9 cellular contexts compared by ENCODE assay signal in the genomic region with DNA sequence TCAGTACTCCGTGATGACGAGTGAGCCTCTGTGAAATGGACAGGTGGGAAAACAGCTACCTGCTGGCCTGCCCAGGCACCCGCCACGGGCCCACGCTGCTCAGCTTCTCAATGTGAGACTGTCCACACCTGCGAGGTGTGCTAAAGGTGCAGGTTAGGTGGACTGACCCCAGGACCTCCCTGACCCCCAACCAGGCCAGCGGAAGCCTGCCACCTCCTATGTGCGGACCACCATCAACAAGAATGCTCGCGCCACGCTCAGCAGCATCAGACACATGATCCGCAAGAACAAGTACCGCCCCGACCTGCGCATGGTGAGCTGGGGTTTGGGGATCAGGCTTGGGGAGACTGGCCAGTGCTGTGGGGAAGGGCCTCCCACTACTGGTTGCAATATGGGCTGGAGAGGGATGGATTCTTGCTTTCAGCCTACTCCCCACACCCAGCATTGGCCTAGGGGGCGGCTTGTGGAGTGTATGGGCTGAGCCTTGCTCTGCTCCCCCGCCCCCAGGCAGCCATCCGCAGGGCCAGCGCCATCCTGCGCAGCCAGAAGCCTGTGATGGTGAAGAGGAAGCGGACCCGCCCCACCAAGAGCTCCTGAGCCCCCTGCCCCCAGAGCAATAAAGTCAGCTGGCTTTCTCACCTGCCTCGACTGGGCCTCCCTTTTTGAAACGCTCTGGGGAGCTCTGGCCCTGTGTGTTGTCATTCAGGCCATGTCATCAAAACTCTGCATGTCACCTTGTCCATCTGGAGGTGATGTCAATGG. TPM values are rescaled to one million over a fixed set of nuclear protein-coding genes. Genes with fewer than 3 reads are reported as not detected.
A peak's percentile ranks its signal among the peaks of the same experiment; 100 is the strongest.
DNase-seq lines count a peak whose midpoint lies in the region; ATAC-seq, FAIRE-seq and TF ChIP-seq lines count a peak whose summit lies in the region.
"Had no signal": no experiment of that assay in that cellular context is flagged by ENCODE, and none has a peak within 500 bp of the region (broad histone marks: within the 10 kb centered on the region; RNA-seq: fewer than 3 reads in every experiment).

No MANE protein-coding gene starts in this region.

- H3K27me3 Mint-ChIP-seq in IgD-negative memory B cell (no peaks in the 10 kb centered on the region), naive B cell (no peaks in the 10 kb centered on the region)

- H3K4me2 ChIP-seq in BLaER1 = peak overlapping the region; percentile 96
- H3K4me2 ChIP-seq in mammary epithelial cell (ENCODE audit: insufficient read depth, low read depth, low read length) = peak overlapping the region; percentile 96

- no peak for DNase-seq in mammary epithelial cell
- no peak for DNase-seq in naive B cell
- DNase-seq in NCI-H2227 treated with DMSO at 0.1 percent for 48 hours (lab: John Stamatoyannopoulos, UW) = no peak
- DNase-seq in NCI-H187 (lab: John Stamatoyannopoulos, UW) = no peak
- no peak for DNase-seq in GM12892 (ENCODE audit: insufficient read length)

- WGBS in mammary epithelial cell (ENCODE audit: low coverage, missing lambda C conversion rate) = 86% methylated on average over 16 of the region's 24 CpGs

- peak overlapping the region; percentile 92 for H3K4me3 ChIP-seq in BLaER1
- peak overlapping the region; percentile 74 to 98 (median 81) for H3K4me3 ChIP-seq in mammary epithelial cell (replicated peaks in 1 of 3; ENCODE audit: insufficient read depth in 1 of 3, low read depth in 2 of 3, low read length in 3 of 3)

- FAIRE-seq in GM12892 (lab: Jason Lieb, UNC) = no peak
- FAIRE-seq: endometrium had no signal

- no peak overlapping the region; the same call in 1 of the 2 replicates for H3K27ac ChIP-seq in BLaER1
- no peak overlapping the region for H3K27ac ChIP-seq in mammary epithelial cell (ENCODE audit: insufficient read depth, low read depth, low read length)

- H2AFZ ChIP-seq in mammary epithelial cell (ENCODE audit: low read depth, low read length) = no peak overlapping the region

- H3K27me3 ChIP-seq in BLaER1 = no peaks in the 10 kb centered on the region
- H3K27me3 ChIP-seq in mammary epithelial cell (ENCODE audit: insufficient read depth, low read length) = no peaks in the 10 kb centered on the region

- BruUV-seq in mammary epithelial cell (replicated peaks; lab: Mats Ljungman, UMichigan) = no TSS peak

- H3K9ac ChIP-seq in BLaER1 (peak overlapping the region; percentile 99), mammary epithelial cell (ENCODE audit: insufficient read depth, low read length) (peak overlapping the region; percentile 90)

- H3K4me1 Mint-ChIP-seq in IgD-negative memory B cell (peaks cover 30 to 51% (median 34%) of the 10 kb centered on the region in 3 donors), naive B cell (peaks cover 44 to 76% (median 62%) of the 10 kb centered on the region in 3 donors)

- intact Hi-C loops in mammary epithelial cell (cut with micrococcal nuclease) = loop anchor here (2.0 kb wide), 1 partner anchor 19 kb away; a partner anchor contains a TSS

- H3K36me3 Mint-ChIP-seq in IgD-negative memory B cell = peaks cover 4% of the 10 kb centered on the region
- H3K36me3 Mint-ChIP-seq in naive B cell = peaks cover 0 to 9% of the 10 kb centered on the region in 2 donors

- ATAC-seq in naive B cell (ENCODE audit: low read depth in 2 of 2) (no peak), HG03469 (IDR thresholded peaks at IDR 0.05; ENCODE audit: unreplicated experiment) (no peak)

- H4K20me1 ChIP-seq in BLaER1 = peaks cover 72% of the 10 kb centered on the region
- peaks cover 7% of the 10 kb centered on the region for H4K20me1 ChIP-seq in mammary epithelial cell (ENCODE audit: insufficient read depth, low read length)

- H3K9me3 Mint-ChIP-seq in IgD-negative memory B cell (no peaks in the 10 kb centered on the region), naive B cell (peaks cover 0 to 5% (median 0%) of the 10 kb centered on the region in 7 donors)

- in situ Hi-C loops in mammary epithelial cell (cut with MboI; ENCODE audit: low sequenced_read_pairs in 2 of 2) = loop anchor here (10.0 kb wide), 2 partner anchors 83 to 93 kb away; no protein-coding TSS in a partner anchor

- H3K36me3 ChIP-seq in BLaER1 (peaks cover 65% of the 10 kb centered on the region), mammary epithelial cell (ENCODE audit: insufficient read depth, low read length) (peaks cover 16% of the 10 kb centered on the region)

- no peaks in the 10 kb centered on the region for H3K9me3 ChIP-seq in BLaER1
- no peaks in the 10 kb centered on the region for H3K9me3 ChIP-seq in mammary epithelial cell (replicated peaks; ENCODE audit: insufficient read depth, low read length)

- CTCF ChIA-PET in mammary epithelial cell (lab: Charles Lee; ENCODE audit: low non-redundant PET) = no interaction called here

- no peak for TF ChIP-seq CTCF in mammary epithelial cell (conservative IDR thresholded peaks at IDR 0.05 in 1 of 2, IDR thresholded peaks at IDR 0.05 in 1 of 2; ENCODE audit: extremely low read depth in 1 of 2, insufficient read depth in 1 of 2, low read depth in 1 of 2, low read length in 2 of 2)

- H3K4me1 ChIP-seq in BLaER1 (peaks cover 73% of the 10 kb centered on the region), mammary epithelial cell (ENCODE audit: insufficient read depth, low read length) (peaks cover 32% of the 10 kb centered on the region)

- no peak for TF ChIP-seq POLR2A in GM12892 (IDR thresholded peaks at IDR 0.05; ENCODE audit: low read depth, low read length)

- H3K4me3 Mint-ChIP-seq in IgD-negative memory B cell (peak overlapping the region; percentile 97 to 100 (median 100)), naive B cell (peak overlapping the region; percentile 47 to 100 (median 100))

- H3K27ac Mint-ChIP-seq in IgD-negative memory B cell (peak overlapping the region in 2 of 3 donors; percentile 78 to 93), naive B cell (peak overlapping the region in 4 of 6 donors; percentile 22 to 99 (median 54))

- dilution Hi-C loops in mammary epithelial cell (cut with HindIII; ENCODE audit: low sequenced_read_pairs) = loop anchor here (5.0 kb wide), 2 partner anchors 41 to 91 kb away; no protein-coding TSS in a partner anchor

- H3K79me2 ChIP-seq in mammary epithelial cell (ENCODE audit: insufficient read depth, low read length) = peaks cover 58% of the 10 kb centered on the region

RNA-seq across cellular contexts. Expression of a gene that starts 2.2 kb away (rescaled TPM):
- polyA plus RNA-seq in IgD-negative memory B cell (825 TPM), mammary epithelial cell (1,043 TPM), naive B cell (ENCODE audit: low read depth in 6 of 6) (100 to 1,000 TPM; 229 to 734 (median 601) TPM)
- 1,000 to 10,000 TPM in 1 of 2 donors, 100 to 1,000 TPM in 1; 279 to 1,713 TPM for total RNA-seq in mammary epithelial cell
- 571 TPM for polyA minus RNA-seq in mammary epithelial cell
- 1,315 TPM for polyA plus RNA-seq in GM12892 (2012; ENCODE audit: missing spikeins)

RNA-seq across cellular contexts. Expression of a gene that starts 3.8 kb away (rescaled TPM):
- polyA plus RNA-seq in IgD-negative memory B cell = 1.1 TPM
- 10 to 100 TPM in 1 of 2 donors, 1 to 10 TPM in 1; 7.2 to 13.6 TPM for total RNA-seq in mammary epithelial cell
- polyA plus RNA-seq in mammary epithelial cell = 1.7 TPM
- 0.47 TPM for polyA minus RNA-seq in mammary epithelial cell
- polyA plus RNA-seq in naive B cell (ENCODE audit: low read depth in 6 of 6) = under 1 TPM in 4 of 6 donors, not detected in 2; 0.29 to 0.90 (median 0.40) TPM
- polyA plus RNA-seq in GM12892 (2012; ENCODE audit: missing spikeins) = not detected

RNA-seq across cellular contexts. Expression of a gene that starts 11.3 kb away (rescaled TPM):
- polyA plus RNA-seq in IgD-negative memory B cell (not detected), mammary epithelial cell (not detected), naive B cell (ENCODE audit: low read depth in 6 of 6) (not detected)
- under 1 TPM in 1 of 2 donors, not detected in 1; 0.75 TPM for total RNA-seq in mammary epithelial cell
- polyA minus RNA-seq in mammary epithelial cell = not detected
- polyA plus RNA-seq in GM12892 (2012; ENCODE audit: missing spikeins) = not detected

RNA-seq across cellular contexts. Expression of a gene that starts 17.7 kb away (rescaled TPM):
- polyA plus RNA-seq in IgD-negative memory B cell (not detected), mammary epithelial cell (1.2 TPM), naive B cell (ENCODE audit: low read depth in 6 of 6) (not detected)
- total RNA-seq in mammary epithelial cell = 1 to 10 TPM; 1.3 to 2.5 TPM
- 0.88 TPM for polyA minus RNA-seq in mammary epithelial cell
- 0.17 TPM for polyA plus RNA-seq in GM12892 (2012; ENCODE audit: missing spikeins)

RNA-seq across cellular contexts. Expression of a gene that starts 19.7 kb away (rescaled TPM):
- polyA plus RNA-seq in IgD-negative memory B cell = 37.6 TPM
- total RNA-seq in mammary epithelial cell = 100 to 1,000 TPM in 1 of 2 donors, 10 to 100 TPM in 1; 40.0 to 204 TPM
- polyA plus RNA-seq in mammary epithelial cell = 108 TPM
- polyA minus RNA-seq in mammary epithelial cell = 113 TPM
- polyA plus RNA-seq in naive B cell (ENCODE audit: low read depth in 6 of 6) = 10 to 100 TPM; 18.8 to 41.3 (median 30.6) TPM
- polyA plus RNA-seq in GM12892 (2012; ENCODE audit: missing spikeins) = 41.1 TPM
